1 cellular context compared by ENCODE assay signal in the genomic region with DNA sequence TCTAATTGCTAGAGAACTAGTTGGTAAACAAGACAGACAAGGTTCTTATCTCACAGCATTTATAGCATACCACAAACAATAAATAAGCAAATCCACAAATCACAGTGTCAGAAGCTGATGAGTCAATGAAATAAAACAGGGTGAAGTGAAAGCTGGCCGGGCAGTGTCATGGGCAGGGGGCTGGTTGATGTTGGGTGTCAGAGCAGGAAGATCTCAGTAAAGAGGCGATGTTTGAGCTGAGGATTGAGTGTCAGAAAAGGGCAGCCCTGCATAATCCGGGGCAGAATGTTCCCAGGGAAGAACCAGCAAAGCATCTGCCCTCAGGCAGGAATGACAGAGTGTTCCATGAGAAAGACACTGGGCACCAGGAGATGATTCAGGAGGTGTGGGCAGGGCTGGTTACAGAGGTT.
TF ChIP-seq lines count a peak whose summit lies in the region.

No MANE protein-coding gene starts in this region.

TF ChIP-seq in A549, 52 proteins besides CTCF, POLR2A, EP300 and RAD21 (continued from another document):
- TF ChIP-seq, protein P1, sequence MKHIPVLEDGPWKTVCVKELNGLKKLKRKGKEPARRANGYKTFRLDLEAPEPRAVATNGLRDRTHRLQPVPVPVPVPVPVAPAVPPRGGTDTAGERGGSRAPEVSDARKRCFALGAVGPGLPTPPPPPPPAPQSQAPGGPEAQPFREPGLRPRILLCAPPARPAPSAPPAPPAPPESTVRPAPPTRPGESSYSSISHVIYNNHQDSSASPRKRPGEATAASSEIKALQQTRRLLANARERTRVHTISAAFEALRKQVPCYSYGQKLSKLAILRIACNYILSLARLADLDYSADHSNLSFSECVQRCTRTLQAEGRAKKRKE (CRISPR knock-in tag; IDR thresholded peaks at IDR 0.05; ENCODE audit: low read depth) = no peak
- TF ChIP-seq MAFK (IDR thresholded peaks at IDR 0.05; ENCODE audit: partially characterized antibody) (no peak), CEBPB (IDR thresholded peaks at IDR 0.05) (no peak), CBX8 (IDR thresholded peaks at IDR 0.05) (no peak), MAZ (IDR thresholded peaks at IDR 0.05; ENCODE audit: borderline replicate concordance, low read depth, low read length) (no peak)
